ENCODE assay signal across 8 cellular contexts in genomic region chr11:20385996-20386395, GRCh38. TPM values are rescaled to one million over a fixed set of nuclear protein-coding genes. Genes with fewer than 3 reads are reported as not detected.
DNase-seq lines count a peak whose midpoint lies in the region; ATAC-seq and TF ChIP-seq lines count a peak whose summit lies in the region.
"Not testable (repeated sequence)": the region's sequence is repeated elsewhere in the genome, so short reads cannot be mapped to it uniquely, and the experiment has no call there.

No MANE protein-coding gene starts in this region.

- not testable (repeated sequence) for H2BK5ac ChIP-seq in H9 (ENCODE audit: insufficient read length, low read length)

- DNase-seq in CD4-positive, CD25-positive, alpha-beta regulatory T cell; H9; activated CD8-positive, alpha-beta T cell treated with anti-CD3 and anti-CD28 coated beads, Interleukin-2, amount 10 ng/mL, durations not matched to agents 7 days and 5 days; endodermal cell: not testable (repeated sequence)

- H4K91ac ChIP-seq in H9 (ENCODE audit: insufficient read length, low read depth, low read length), result not testable (repeated sequence)

- H3K4me3 Mint-ChIP-seq in CD4-positive, CD25-positive, alpha-beta regulatory T cell, result peak overlapping the region; percentile 84 to 99 (median 98)
- H3K4me3 Mint-ChIP-seq in H9 (peak overlapping the region; percentile 97; a peak in 3 of 5 replicates), endodermal cell (peak overlapping the region; percentile 94), nephron (peak overlapping the region; percentile 98 to 99 (median 99))
- H3K4me3 Mint-ChIP-seq in T-helper 1 cell treated with Interleukin-12 subunit alpha and Interleukin-12 subunit beta and Interleukin-4 antibody, amounts not matched to agents 30 μg/mL and 1 μg/mL, for 36 hours, result peak overlapping the region; percentile 95
- peak overlapping the region; percentile 85 for H3K4me3 Mint-ChIP-seq in activated CD8-positive, alpha-beta T cell treated with anti-CD3 and anti-CD28 coated beads, Interleukin-2, amount 10 ng/mL, durations not matched to agents 7 days and 5 days
- H3K4me3 Mint-ChIP-seq in activated naive CD8-positive, alpha-beta T cell, result peak overlapping the region; percentile 96
- H3K4me3 Mint-ChIP-seq in stimulated activated naive CD8-positive, alpha-beta T cell treated with anti-CD3 and anti-CD28 coated beads, Interleukin-15, Interleukin-2, amounts not matched to agents 100 ng/mL and 50 ng/mL, for 24 hours, result peak overlapping the region; percentile 97

- H2BK120ac ChIP-seq in H9 (ENCODE audit: low read depth, low read length, poor library complexity, severe bottlenecking), result not testable (repeated sequence)

- H3K4me3 ChIP-seq in CD4-positive, CD25-positive, alpha-beta regulatory T cell (ENCODE audit: low read depth, low read length); endodermal cell (ENCODE audit: low read length): not testable (repeated sequence)

- H2AFZ ChIP-seq in H9 (ENCODE audit: low read length), result not testable (repeated sequence)

- not testable (repeated sequence) for TF ChIP-seq CTCF in H9 (conservative IDR thresholded peaks at IDR 0.05); endodermal cell (conservative IDR thresholded peaks at IDR 0.05); nephron (IDR thresholded peaks at IDR 0.05; ENCODE audit: unreplicated experiment in 3 of 3)

- peaks cover 17% of the 10 kb centered on the region for H3K4me1 ChIP-seq in CD4-positive, CD25-positive, alpha-beta regulatory T cell (ENCODE audit: control insufficient read depth, insufficient read depth, low read length, poor library complexity, severe bottlenecking)
- H3K4me1 ChIP-seq in H9 (ENCODE audit: insufficient read depth, low read length); endodermal cell (ENCODE audit: control insufficient read depth, insufficient read depth, low read length): not testable (repeated sequence)

- H4K8ac ChIP-seq in H9 (replicated peaks; ENCODE audit: insufficient read length, low read depth, low read length), result not testable (repeated sequence)

- WGBS in H9 (ENCODE audit: extremely low coverage, insufficient read length, low lambda C conversion rate), result no CpG with 5 or more reads among the region's 15 CpGs
- 83 to 84% methylated on average over 9 to 15 of the region's 15 CpGs for WGBS in endodermal cell (ENCODE audit: insufficient coverage in 1 of 2, insufficient read length in 1 of 2), 2 experiments

- H2BK15ac ChIP-seq in H9 (ENCODE audit: low read depth, low read length), result not testable (repeated sequence)

- H3K9me3 ChIP-seq in CD4-positive, CD25-positive, alpha-beta regulatory T cell (ENCODE audit: control insufficient read depth in 2 of 2, low read length in 2 of 2); H9 (ENCODE audit: control insufficient read depth, low read depth, low read length); endodermal cell (ENCODE audit: control insufficient read depth, low read length): not testable (repeated sequence)

- H3K27ac Mint-ChIP-seq in CD4-positive, CD25-positive, alpha-beta regulatory T cell, result peak overlapping the region in 2 of 3 donors; percentile 99 to 100
- H3K27ac Mint-ChIP-seq in H9, endodermal cell: not testable (repeated sequence)
- peak overlapping the region; percentile 100 for H3K27ac Mint-ChIP-seq in T-helper 1 cell treated with Interleukin-12 subunit alpha and Interleukin-12 subunit beta and Interleukin-4 antibody, amounts not matched to agents 30 μg/mL and 1 μg/mL, for 36 hours
- H3K27ac Mint-ChIP-seq in activated CD8-positive, alpha-beta T cell treated with anti-CD3 and anti-CD28 coated beads, Interleukin-2, amount 10 ng/mL, durations not matched to agents 7 days and 5 days, result peak overlapping the region; percentile 99
- peak overlapping the region; percentile 81 for H3K27ac Mint-ChIP-seq in activated naive CD8-positive, alpha-beta T cell
- peak overlapping the region in 2 of 3 experiments; percentile 56 to 80 for H3K27ac Mint-ChIP-seq in nephron
- peak overlapping the region; percentile 94 for H3K27ac Mint-ChIP-seq in stimulated activated naive CD8-positive, alpha-beta T cell treated with anti-CD3 and anti-CD28 coated beads, Interleukin-15, Interleukin-2, amounts not matched to agents 100 ng/mL and 50 ng/mL, for 24 hours

- not testable (repeated sequence) for H2AK5ac ChIP-seq in H9 (ENCODE audit: insufficient read length, low read length)

- not testable (repeated sequence) for H4K20me1 ChIP-seq in H9 (ENCODE audit: control insufficient read depth, insufficient read depth, insufficient read length)

- not testable (repeated sequence) for H3K23ac ChIP-seq in H9 (ENCODE audit: insufficient read length, low read depth, low read length)

- not testable (repeated sequence) for H3T11ph ChIP-seq in H9 (ENCODE audit: low read length)

- H3K27me3 Mint-ChIP-seq in CD4-positive, CD25-positive, alpha-beta regulatory T cell; H9 (ENCODE audit: low read depth); T-helper 1 cell treated with Interleukin-12 subunit alpha and Interleukin-12 subunit beta and Interleukin-4 antibody, amounts not matched to agents 30 μg/mL and 1 μg/mL, for 36 hours (ENCODE audit: low read depth); activated CD8-positive, alpha-beta T cell treated with anti-CD3 and anti-CD28 coated beads, Interleukin-2, amount 10 ng/mL, durations not matched to agents 7 days and 5 days (ENCODE audit: low read depth); activated naive CD8-positive, alpha-beta T cell; endodermal cell (ENCODE audit: insufficient read depth); nephron (ENCODE audit: low read depth); stimulated activated naive CD8-positive, alpha-beta T cell treated with anti-CD3 and anti-CD28 coated beads, Interleukin-15, Interleukin-2, amounts not matched to agents 100 ng/mL and 50 ng/mL, for 24 hours: not testable (repeated sequence)

- not testable (repeated sequence) for H4K5ac ChIP-seq in H9 (ENCODE audit: insufficient read length, low read depth, low read length)

- not testable (repeated sequence) for H3K4ac ChIP-seq in H9 (ENCODE audit: low read depth, low read length)

- CTCF ChIA-PET in activated CD8-positive, alpha-beta T cell treated with anti-CD3 and anti-CD28 coated beads, Interleukin-2, amount 10 ng/mL, durations not matched to agents 7 days and 5 days (lab: Charles Lee), result interaction anchor here (1.0 to 1.8 kb wide), 5 partner anchors 8 to 224 kb away, joined by 3 to 5 read pairs (median 4); no protein-coding TSS in a partner anchor

- H2BK12ac ChIP-seq in H9 (ENCODE audit: insufficient read length, low read depth, low read length), result not testable (repeated sequence)

- ATAC-seq in CD4-positive, CD25-positive, alpha-beta regulatory T cell (ENCODE audit: low read depth in 2 of 2); activated CD8-positive, alpha-beta T cell treated with anti-CD3 and anti-CD28 coated beads, Interleukin-2, amount 10 ng/mL, durations not matched to agents 7 days and 5 days: not testable (repeated sequence)

- not testable (repeated sequence) for H3K27ac ChIP-seq in CD4-positive, CD25-positive, alpha-beta regulatory T cell (ENCODE audit: insufficient read depth, low read length, poor library complexity, severe bottlenecking); H9 (ENCODE audit: insufficient read length, low read depth, low read length); endodermal cell (ENCODE audit: low read depth, low read length)

- H3K23me2 ChIP-seq in H9 (ENCODE audit: insufficient read length, low read depth, low read length, poor library complexity, severe bottlenecking), result not testable (repeated sequence)

- not testable (repeated sequence) for H3K9me3 Mint-ChIP-seq in CD4-positive, CD25-positive, alpha-beta regulatory T cell; H9; T-helper 1 cell treated with Interleukin-12 subunit alpha and Interleukin-12 subunit beta and Interleukin-4 antibody, amounts not matched to agents 30 μg/mL and 1 μg/mL, for 36 hours; activated CD8-positive, alpha-beta T cell treated with anti-CD3 and anti-CD28 coated beads, Interleukin-2, amount 10 ng/mL, durations not matched to agents 7 days and 5 days (ENCODE audit: insufficient read depth); activated naive CD8-positive, alpha-beta T cell (ENCODE audit: low read depth); endodermal cell; nephron; stimulated activated naive CD8-positive, alpha-beta T cell treated with anti-CD3 and anti-CD28 coated beads, Interleukin-15, Interleukin-2, amounts not matched to agents 100 ng/mL and 50 ng/mL, for 24 hours

- not testable (repeated sequence) for H3K14ac ChIP-seq in H9 (ENCODE audit: insufficient read depth, low read length)

- H3K4me1 Mint-ChIP-seq in CD4-positive, CD25-positive, alpha-beta regulatory T cell, result peaks cover 15 to 39% (median 24%) of the 10 kb centered on the region in 4 donors
- H3K4me1 Mint-ChIP-seq in H9, result peaks cover 10 to 15% of the 10 kb centered on the region in 2 experiments
- peaks cover 15% of the 10 kb centered on the region for H3K4me1 Mint-ChIP-seq in T-helper 1 cell treated with Interleukin-12 subunit alpha and Interleukin-12 subunit beta and Interleukin-4 antibody, amounts not matched to agents 30 μg/mL and 1 μg/mL, for 36 hours (ENCODE audit: low read depth)
- H3K4me1 Mint-ChIP-seq in activated CD8-positive, alpha-beta T cell treated with anti-CD3 and anti-CD28 coated beads, Interleukin-2, amount 10 ng/mL, durations not matched to agents 7 days and 5 days (ENCODE audit: low read depth), result peaks cover 29% of the 10 kb centered on the region
- H3K4me1 Mint-ChIP-seq in activated naive CD8-positive, alpha-beta T cell (ENCODE audit: low read depth), result peaks cover 26% of the 10 kb centered on the region
- H3K4me1 Mint-ChIP-seq in endodermal cell, result not testable (repeated sequence)
- H3K4me1 Mint-ChIP-seq in nephron, result peaks cover 11% of the 10 kb centered on the region
- peaks cover 37% of the 10 kb centered on the region for H3K4me1 Mint-ChIP-seq in stimulated activated naive CD8-positive, alpha-beta T cell treated with anti-CD3 and anti-CD28 coated beads, Interleukin-15, Interleukin-2, amounts not matched to agents 100 ng/mL and 50 ng/mL, for 24 hours (ENCODE audit: low read depth)

- not testable (repeated sequence) for H3K56ac ChIP-seq in H9 (ENCODE audit: insufficient read length, low read depth, low read length)

- H3K18ac ChIP-seq in H9 (ENCODE audit: insufficient read length, low read depth, low read length), result not testable (repeated sequence)

- not testable (repeated sequence) for H3K4me2 ChIP-seq in H9 (ENCODE audit: insufficient read depth, insufficient read length, low read length)

- H2BK20ac ChIP-seq in H9 (ENCODE audit: low read depth, low read length, poor library complexity, severe bottlenecking), result not testable (repeated sequence)

- H3K79me1 ChIP-seq in H9 (ENCODE audit: insufficient read depth, low read depth, low read length, poor library complexity, severe bottlenecking), result not testable (repeated sequence)

- H3K36me3 Mint-ChIP-seq in CD4-positive, CD25-positive, alpha-beta regulatory T cell, result peaks cover 24% of the 10 kb centered on the region
- H3K36me3 Mint-ChIP-seq in H9 (ENCODE audit: insufficient read depth in 1 of 3, low read depth in 3 of 3) (peaks cover 2 to 12% (median 4%) of the 10 kb centered on the region in 3 experiments; a peak in 4 of 7 replicates), endodermal cell (ENCODE audit: low read depth) (peaks cover 12% of the 10 kb centered on the region)
- peaks cover 17% of the 10 kb centered on the region for H3K36me3 Mint-ChIP-seq in T-helper 1 cell treated with Interleukin-12 subunit alpha and Interleukin-12 subunit beta and Interleukin-4 antibody, amounts not matched to agents 30 μg/mL and 1 μg/mL, for 36 hours (ENCODE audit: low read depth)
- peaks cover 26% of the 10 kb centered on the region for H3K36me3 Mint-ChIP-seq in activated CD8-positive, alpha-beta T cell treated with anti-CD3 and anti-CD28 coated beads, Interleukin-2, amount 10 ng/mL, durations not matched to agents 7 days and 5 days (ENCODE audit: low read depth)
- H3K36me3 Mint-ChIP-seq in activated naive CD8-positive, alpha-beta T cell; nephron (ENCODE audit: low read depth): not testable (repeated sequence)
- H3K36me3 Mint-ChIP-seq in stimulated activated naive CD8-positive, alpha-beta T cell treated with anti-CD3 and anti-CD28 coated beads, Interleukin-15, Interleukin-2, amounts not matched to agents 100 ng/mL and 50 ng/mL, for 24 hours (ENCODE audit: low read depth), result peaks cover 49% of the 10 kb centered on the region

- POLR2A ChIA-PET in activated CD8-positive, alpha-beta T cell treated with anti-CD3 and anti-CD28 coated beads, Interleukin-2, amount 10 ng/mL, durations not matched to agents 7 days and 5 days (lab: Charles Lee), result not testable (repeated sequence)

- not testable (repeated sequence) for H3K27me3 ChIP-seq in CD4-positive, CD25-positive, alpha-beta regulatory T cell (ENCODE audit: control insufficient read depth, insufficient read depth, low read length); H9 (ENCODE audit: insufficient read depth, low read length); endodermal cell (ENCODE audit: control insufficient read depth, insufficient read depth, low read length, poor library complexity, severe bottlenecking)

- H3K79me2 ChIP-seq in H9 (ENCODE audit: insufficient read depth, low read length), result not testable (repeated sequence)

- H3K9ac ChIP-seq in H9 (ENCODE audit: extremely low read depth, insufficient read length, low read length); endodermal cell (ENCODE audit: extremely low read depth, low read length, poor library complexity, severe bottlenecking): not testable (repeated sequence)

- H3K36me3 ChIP-seq in CD4-positive, CD25-positive, alpha-beta regulatory T cell (ENCODE audit: control insufficient read depth, insufficient read depth, low read length), result peaks cover 12% of the 10 kb centered on the region
- H3K36me3 ChIP-seq in endodermal cell (ENCODE audit: control insufficient read depth, insufficient read depth, low read length), result not testable (repeated sequence)

RNA-seq across cellular contexts. Expression of gene PRMT3, which starts 1.5 kb away (rescaled TPM):
- total RNA-seq in CD4-positive, CD25-positive, alpha-beta regulatory T cell, result 12.3 TPM
- polyA plus RNA-seq in CD4-positive, CD25-positive, alpha-beta regulatory T cell, result 10 to 100 TPM in 1 of 4 donors, 1 to 10 TPM in 3; 5.6 to 13.1 (median 7.1) TPM
- 22.0 and 22.6 TPM in 2 replicates for total RNA-seq in H9 (2021)
- 10 to 100 TPM; 17.1 to 19.9 TPM for total RNA-seq in activated CD8-positive, alpha-beta T cell treated with anti-CD3 and anti-CD28 coated beads, Interleukin-2, amount 10 ng/mL, durations not matched to agents 7 days and 5 days
- total RNA-seq in endodermal cell, result 10 to 100 TPM; 26.2 to 27.1 TPM
- 22.0 TPM for polyA plus RNA-seq in endodermal cell (2013, experiment 1 of 2)
- 21.7 TPM for polyA plus RNA-seq in endodermal cell (2013, experiment 2 of 2)

RNA-seq across cellular contexts. Expression of gene HTATIP2, which starts 22.5 kb away (rescaled TPM):
- 25.6 TPM for total RNA-seq in CD4-positive, CD25-positive, alpha-beta regulatory T cell
- 100 to 1,000 TPM in 3 of 4 donors, 10 to 100 TPM in 1; 84.2 to 112 (median 110) TPM for polyA plus RNA-seq in CD4-positive, CD25-positive, alpha-beta regulatory T cell
- total RNA-seq in H9 (2021), result 32.8 and 33.6 TPM in 2 replicates
- 10 to 100 TPM; 30.5 to 33.2 TPM for total RNA-seq in activated CD8-positive, alpha-beta T cell treated with anti-CD3 and anti-CD28 coated beads, Interleukin-2, amount 10 ng/mL, durations not matched to agents 7 days and 5 days
- 10 to 100 TPM; 52.5 to 66.6 TPM for total RNA-seq in endodermal cell
- 10.2 TPM for polyA plus RNA-seq in endodermal cell (2013, experiment 1 of 2)
- polyA plus RNA-seq in endodermal cell (2013, experiment 2 of 2), result 9.6 TPM
